ENCODE assay signal across 1 cellular context in the genomic region with DNA sequence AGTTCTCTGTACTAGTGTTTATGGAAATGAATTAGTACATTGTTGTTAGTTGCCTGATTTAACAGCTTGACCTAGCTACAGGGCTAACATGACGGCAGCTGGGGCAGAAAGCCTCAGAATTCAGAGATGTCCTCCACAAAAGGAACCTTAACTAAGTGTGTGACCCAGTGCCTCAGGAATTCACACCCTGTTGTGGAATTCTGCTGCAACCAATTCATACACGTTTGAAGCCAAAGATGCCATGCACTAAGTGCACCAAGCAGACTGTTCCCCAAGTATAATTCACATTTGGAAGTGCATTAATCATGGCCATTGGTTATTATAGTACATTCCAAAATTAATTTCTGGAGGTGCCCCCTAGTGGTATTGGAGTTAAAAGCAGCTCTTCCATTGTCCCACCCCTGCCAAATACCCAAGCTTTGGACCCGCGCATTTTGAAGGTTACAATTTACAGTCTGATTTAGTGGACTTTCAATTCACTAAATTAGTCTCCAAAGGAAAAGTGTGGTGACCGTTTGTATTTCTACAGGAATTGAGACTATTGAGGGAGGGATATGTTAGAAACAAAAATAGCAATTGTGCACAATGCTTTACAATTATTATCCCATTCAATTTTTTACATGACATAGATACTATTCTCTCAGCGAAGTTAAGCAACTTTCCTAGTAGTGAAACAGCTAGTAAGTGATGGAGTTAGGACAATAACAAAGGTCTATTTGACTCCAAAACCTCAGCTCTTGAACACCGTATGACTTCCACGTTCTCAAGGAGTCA.
TF ChIP-seq lines count a peak whose summit lies in the region.

No MANE protein-coding gene starts in this region.

TF ChIP-seq in GM12878, 131 proteins besides CTCF, POLR2A, EP300 and RAD21 (continued from another document):
- TF ChIP-seq, protein P1, sequence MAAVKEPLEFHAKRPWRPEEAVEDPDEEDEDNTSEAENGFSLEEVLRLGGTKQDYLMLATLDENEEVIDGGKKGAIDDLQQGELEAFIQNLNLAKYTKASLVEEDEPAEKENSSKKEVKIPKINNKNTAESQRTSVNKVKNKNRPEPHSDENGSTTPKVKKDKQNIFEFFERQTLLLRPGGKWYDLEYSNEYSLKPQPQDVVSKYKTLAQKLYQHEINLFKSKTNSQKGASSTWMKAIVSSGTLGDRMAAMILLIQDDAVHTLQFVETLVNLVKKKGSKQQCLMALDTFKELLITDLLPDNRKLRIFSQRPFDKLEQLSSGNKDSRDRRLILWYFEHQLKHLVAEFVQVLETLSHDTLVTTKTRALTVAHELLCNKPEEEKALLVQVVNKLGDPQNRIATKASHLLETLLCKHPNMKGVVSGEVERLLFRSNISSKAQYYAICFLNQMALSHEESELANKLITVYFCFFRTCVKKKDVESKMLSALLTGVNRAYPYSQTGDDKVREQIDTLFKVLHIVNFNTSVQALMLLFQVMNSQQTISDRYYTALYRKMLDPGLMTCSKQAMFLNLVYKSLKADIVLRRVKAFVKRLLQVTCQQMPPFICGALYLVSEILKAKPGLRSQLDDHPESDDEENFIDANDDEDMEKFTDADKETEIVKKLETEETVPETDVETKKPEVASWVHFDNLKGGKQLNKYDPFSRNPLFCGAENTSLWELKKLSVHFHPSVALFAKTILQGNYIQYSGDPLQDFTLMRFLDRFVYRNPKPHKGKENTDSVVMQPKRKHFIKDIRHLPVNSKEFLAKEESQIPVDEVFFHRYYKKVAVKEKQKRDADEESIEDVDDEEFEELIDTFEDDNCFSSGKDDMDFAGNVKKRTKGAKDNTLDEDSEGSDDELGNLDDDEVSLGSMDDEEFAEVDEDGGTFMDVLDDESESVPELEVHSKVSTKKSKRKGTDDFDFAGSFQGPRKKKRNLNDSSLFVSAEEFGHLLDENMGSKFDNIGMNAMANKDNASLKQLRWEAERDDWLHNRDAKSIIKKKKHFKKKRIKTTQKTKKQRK (IDR thresholded peaks at IDR 0.05; ENCODE audit: low read depth, low read length): no peak
